In genomic region chr5:178849316-178849715, GRCh38 we compare ENCODE assay signal across 20 cellular contexts. TPM values are rescaled to one million over a fixed set of nuclear protein-coding genes. Genes with fewer than 3 reads are reported as not detected.
"Had no signal": no experiment of that assay in that cellular context is flagged by ENCODE, and none has a peak within 500 bp of the region (broad histone marks: within the 10 kb centered on the region; RNA-seq: fewer than 3 reads in every experiment).

No MANE protein-coding gene starts in this region.

- H3K9ac ChIP-seq: KMS-11, SK-N-SH had no signal

- DNase-seq: IMR-90, Kasumi-1, NCI-H1092, NCI-H1105 treated with DMSO at 0.1 percent for 48 hours, NCI-H1417 treated with DMSO at 0.1 percent for 48 hours, NCI-H146, NCI-H1694 treated with DMSO at 0.1 percent for 48 hours, NCI-H1930, NCI-H2081, NCI-H2107, NCI-H2227 treated with DMSO at 0.1 percent for 48 hours, NCI-H524, NCI-H748 treated with DMSO at 0.1 percent for 48 hours, SHP77, SK-N-SH, SW 1271, T-cell had no signal

- H3K27ac ChIP-seq: KMS-11, RWPE1 had no signal

- H3K9me3 ChIP-seq: SK-N-SH had no signal

- H3K4me2 ChIP-seq: KMS-11, SK-N-SH had no signal

RNA-seq across cellular contexts. Expression of gene ZFP2, which starts 46.4 kb away (rescaled TPM):
- total RNA-seq: HT-29 had no signal
